Comparison of ENCODE assay signal across 8 cellular contexts in genomic region chr11:62054484-62055121, GRCh38.
DNase-seq lines count a peak whose midpoint lies in the region; ATAC-seq, FAIRE-seq and TF ChIP-seq lines count a peak whose summit lies in the region.

No MANE protein-coding gene starts in this region.

- no peaks in the 10 kb centered on the region for H3K36me3 Mint-ChIP-seq in CD4-positive, alpha-beta T cell (ENCODE audit: low read depth)
- H3K36me3 Mint-ChIP-seq in GM23338 (ENCODE audit: low read depth): peaks cover 12% of the 10 kb centered on the region; the same call in 2 of the 3 replicates
- H3K36me3 Mint-ChIP-seq in stimulated activated memory B cell treated with anti-CD40 and anti-IgM and Interleukin-4, amounts not matched to agents 10 μg/mL and 1 μg/mL and 100 μg/mL, for 72 hours: no peaks in the 10 kb centered on the region

- no peak overlapping the region for H3K27ac Mint-ChIP-seq in CD4-positive, alpha-beta T cell
- no peak overlapping the region for H3K27ac Mint-ChIP-seq in GM23338
- H3K27ac Mint-ChIP-seq in stimulated activated memory B cell treated with anti-CD40 and anti-IgM and Interleukin-4, amounts not matched to agents 10 μg/mL and 1 μg/mL and 100 μg/mL, for 72 hours: no peak overlapping the region

- no peaks in the 10 kb centered on the region for H3K9me3 Mint-ChIP-seq in CD4-positive, alpha-beta T cell
- peaks cover 22% of the 10 kb centered on the region for H3K9me3 Mint-ChIP-seq in GM23338
- H3K9me3 Mint-ChIP-seq in stimulated activated memory B cell treated with anti-CD40 and anti-IgM and Interleukin-4, amounts not matched to agents 10 μg/mL and 1 μg/mL and 100 μg/mL, for 72 hours: no peaks in the 10 kb centered on the region

- peak; percentile 43 for ATAC-seq in CD4-positive, alpha-beta T cell (ENCODE audit: poor library complexity)
- ATAC-seq in GM23338: no peak
- ATAC-seq in stimulated activated memory B cell treated with anti-CD40 and anti-IgM and Interleukin-4, amounts not matched to agents 10 μg/mL and 1 μg/mL and 100 μg/mL, for 72 hours: no peak

- dilution Hi-C loops in keratinocyte (cut with MboI; ENCODE audit: extremely low pct_ligation_motif_present, low sequenced_read_pairs): no loop called here

- H4K20me1 ChIP-seq in GM23338 (replicated peaks; ENCODE audit: insufficient read depth) (no peaks in the 10 kb centered on the region), keratinocyte (ENCODE audit: control insufficient read depth, extremely low read depth, insufficient read depth, low read length) (no peaks in the 10 kb centered on the region)

- H3K4me2 ChIP-seq in GM23338: no peak overlapping the region
- H3K4me2 ChIP-seq in keratinocyte (ENCODE audit: control insufficient read depth, extremely low read depth, insufficient read depth, low read depth, low read length): no peak overlapping the region

- no peaks in the 10 kb centered on the region for H3K27me3 ChIP-seq in CD4-positive, alpha-beta T cell (ENCODE audit: control insufficient read depth, insufficient read depth, low read length)
- H3K27me3 ChIP-seq in GM23338 (ENCODE audit: insufficient read depth) (no peaks in the 10 kb centered on the region), keratinocyte (ENCODE audit: control insufficient read depth, extremely low read depth, insufficient read depth, low read length) (no peaks in the 10 kb centered on the region)

- no peaks in the 10 kb centered on the region for H3K9me2 ChIP-seq in GM23338 (ENCODE audit: insufficient read depth)

- no peak overlapping the region for H3K9ac ChIP-seq in keratinocyte (ENCODE audit: control insufficient read depth, extremely low read depth, insufficient read depth, low read length)

- peak; percentile 22 for TF ChIP-seq CTCF in CD4-positive, alpha-beta T cell (IDR thresholded peaks at IDR 0.05)
- TF ChIP-seq CTCF in GM23338 (conservative IDR thresholded peaks at IDR 0.05; ENCODE audit: low read depth in 2 of 2) (peak; percentile 38 to 67), keratinocyte (optimal IDR thresholded peaks at IDR 0.05 in 1 of 3, IDR thresholded peaks at IDR 0.05 in 1 of 3, conservative IDR thresholded peaks at IDR 0.05 in 1 of 3; ENCODE audit: extremely low read depth in 1 of 3, insufficient read depth in 2 of 3, low read length in 3 of 3) (peak; percentile 50 to 71 (median 52))

- CTCF ChIA-PET in CD4-positive, alpha-beta T cell (lab: Charles Lee): interaction anchor here (1.6 to 1.8 kb wide), 3 partner anchors 25 to 156 kb away, joined by 3 to 6 read pairs (median 5); no protein-coding TSS in a partner anchor

- no peaks in the 10 kb centered on the region for H3K4me1 Mint-ChIP-seq in CD4-positive, alpha-beta T cell (ENCODE audit: low read depth)
- no peaks in the 10 kb centered on the region for H3K4me1 Mint-ChIP-seq in GM23338
- H3K4me1 Mint-ChIP-seq in stimulated activated memory B cell treated with anti-CD40 and anti-IgM and Interleukin-4, amounts not matched to agents 10 μg/mL and 1 μg/mL and 100 μg/mL, for 72 hours: no peaks in the 10 kb centered on the region

- intact Hi-C loops in CD4-positive, alpha-beta T cell (cut with DNase I, micrococcal nuclease): no loop called here

- H3K79me2 ChIP-seq in GM23338 (replicated peaks; ENCODE audit: insufficient read depth) (no peaks in the 10 kb centered on the region), keratinocyte (ENCODE audit: control insufficient read depth, insufficient read depth, low read length) (no peaks in the 10 kb centered on the region)

- peak in 4 of 10 experiments; percentile 7 to 20 (median 8) for DNase-seq in CD4-positive, alpha-beta T cell
- DNase-seq in GM23338 (ENCODE audit: low spot score) (peak; percentile 45), RPMI8226 (peak; percentile 80), keratinocyte (ENCODE audit: low read depth, low spot score) (no peak), kidney glomerular epithelial cell (lab: John Stamatoyannopoulos, UW) (no peak), NCI-H510A treated with DMSO at 0.1 percent for 48 hours (lab: John Stamatoyannopoulos, UW) (no peak)
- DNase-seq in activated CD8-positive, alpha-beta memory T cell treated with anti-CD3 and anti-CD28 coated beads for 24 hours: no peak

- H3K4me1 ChIP-seq in GM23338 (ENCODE audit: insufficient read depth) (no peaks in the 10 kb centered on the region), keratinocyte (ENCODE audit: control insufficient read depth, extremely low read depth, insufficient read depth, low read length) (no peaks in the 10 kb centered on the region)

- H3K4me3 ChIP-seq in GM23338 (no peak overlapping the region), keratinocyte (ENCODE audit: control insufficient read depth in 2 of 3, extremely low read depth in 1 of 3, insufficient read depth in 2 of 3, low read depth in 1 of 3, low read length in 3 of 3) (no peak overlapping the region)

- H3F3A ChIP-seq in GM23338 (replicated peaks; ENCODE audit: low read depth): no peaks in the 10 kb centered on the region

- no peaks in the 10 kb centered on the region for H3K9me3 ChIP-seq in CD4-positive, alpha-beta T cell (ENCODE audit: control insufficient read depth, low read length)
- no peaks in the 10 kb centered on the region for H3K9me3 ChIP-seq in keratinocyte (ENCODE audit: control insufficient read depth, low read depth, low read length)

- no peak overlapping the region for H3K4me3 Mint-ChIP-seq in CD4-positive, alpha-beta T cell
- no peak overlapping the region for H3K4me3 Mint-ChIP-seq in GM23338
- no peak overlapping the region for H3K4me3 Mint-ChIP-seq in stimulated activated memory B cell treated with anti-CD40 and anti-IgM and Interleukin-4, amounts not matched to agents 10 μg/mL and 1 μg/mL and 100 μg/mL, for 72 hours

- no peaks in the 10 kb centered on the region for H3K9me1 ChIP-seq in keratinocyte (ENCODE audit: control insufficient read depth, extremely low read depth, insufficient read depth, low read length)

- POLR2A ChIA-PET in CD4-positive, alpha-beta T cell (lab: Charles Lee): no interaction called here

- no peak overlapping the region for H2AFZ ChIP-seq in GM23338
- H2AFZ ChIP-seq in keratinocyte (ENCODE audit: control insufficient read depth, low read length): no peak overlapping the region

- no peak overlapping the region for H3K27ac ChIP-seq in CD4-positive, alpha-beta T cell (ENCODE audit: low read depth, low read length)
- H3K27ac ChIP-seq in GM23338 (ENCODE audit: low read depth) (no peak overlapping the region), keratinocyte (ENCODE audit: control insufficient read depth, insufficient read depth, low read length) (no peak overlapping the region)

- H3K27me3 Mint-ChIP-seq in CD4-positive, alpha-beta T cell: peaks cover 7% of the 10 kb centered on the region
- H3K27me3 Mint-ChIP-seq in GM23338 (ENCODE audit: insufficient read depth, low read depth, poor library complexity): no peaks in the 10 kb centered on the region
- peaks cover 14% of the 10 kb centered on the region for H3K27me3 Mint-ChIP-seq in stimulated activated memory B cell treated with anti-CD40 and anti-IgM and Interleukin-4, amounts not matched to agents 10 μg/mL and 1 μg/mL and 100 μg/mL, for 72 hours

- H3K36me3 ChIP-seq in GM23338 (ENCODE audit: insufficient read depth) (no peaks in the 10 kb centered on the region), keratinocyte (ENCODE audit: control insufficient read depth in 2 of 2, extremely low read depth in 1 of 2, insufficient read depth in 2 of 2, low read length in 2 of 2) (no peaks in the 10 kb centered on the region)

- FAIRE-seq in keratinocyte (lab: Jason Lieb, UNC): no peak

TF ChIP-seq in GM23338, 12 proteins besides CTCF, POLR2A, EP300 and RAD21 (continues in another document):
- no peak for TF ChIP-seq JUNB (IDR thresholded peaks at IDR 0.05; ENCODE audit: unreplicated experiment)
- TF ChIP-seq POLR2AphosphoS5 (IDR thresholded peaks at IDR 0.05; ENCODE audit: low read depth): no peak

Comparison
In these comparisons a context has a peak if more than half of its experiments do, and no peak if none do; other contexts are left out.
1. DNase-seq: peak in GM23338 (single experiment) and RPMI8226 (single experiment); none in keratinocyte (single experiment), activated CD8-positive, alpha-beta memory T cell treated with anti-CD3 and anti-CD28 coated beads for 24 hours (single experiment), kidney glomerular epithelial cell (single experiment) and NCI-H510A treated with DMSO at 0.1 percent for 48 hours (single experiment).
2. Peak in every context shown above with its lines, with median percentiles within 50 percentile points of each other: CTCF ChIP-seq.